ENCODE assay signal across 36 cellular contexts in genomic region chr1:147907786-147908509, GRCh38. TPM values are rescaled to one million over a fixed set of nuclear protein-coding genes. Genes with fewer than 3 reads are reported as not detected.
"Had no signal": no experiment of that assay in that cellular context is flagged by ENCODE, and none has a peak within 500 bp of the region (broad histone marks: within the 10 kb centered on the region; RNA-seq: fewer than 3 reads in every experiment).

No MANE protein-coding gene starts in this region.

- DNase-seq: activated B cell treated with CpG ODN at 0.5 μM for 24 hours; activated CD4-positive, alpha-beta memory T cell treated with anti-CD3 and anti-CD28 coated beads for 36 hours; activated CD4-positive, alpha-beta T cell treated with anti-CD3 and anti-CD28 coated beads for 4 hours; activated CD4-positive, alpha-beta T cell treated with anti-CD3 and anti-CD28 coated beads, Interleukin-2, amount 10 ng/mL, durations not matched to agents 24 days and 14 days; activated CD4-positive, alpha-beta T cell treated with anti-CD3 and anti-CD28 coated beads, Interleukin-2, amount 50 U/mL, for 1 hour; activated CD4-positive, alpha-beta T cell treated with anti-CD3 and anti-CD28 coated beads, Interleukin-2, amount 50 U/mL, for 4 hours; activated CD4-positive, CD25-positive, alpha-beta regulatory T cell treated with anti-CD3 and anti-CD28 coated beads, Interleukin-2, amount 50 U/mL, for 72 hours; activated CD8-positive, alpha-beta memory T cell treated with anti-CD3 and anti-CD28 coated beads, Interleukin-2, amount 50 U/mL, for 4 hours; activated CD8-positive, alpha-beta T cell treated with anti-CD3 and anti-CD28 coated beads for 36 hours; activated effector memory CD4-positive, alpha-beta T cell treated with anti-CD3 and anti-CD28 coated beads, Interleukin-2, amount 50 U/mL, for 16 hours; activated gamma-delta T cell treated with Interleukin-2 at 50 U/mL for 16 hours; activated naive CD4-positive, alpha-beta T cell; activated naive CD4-positive, alpha-beta T cell treated with anti-CD3 and anti-CD28 coated beads for 36 hours; activated naive CD4-positive, alpha-beta T cell treated with anti-CD3 and anti-CD28 coated beads, Interleukin-2, amount 50 U/mL, for 16 hours; activated naive CD8-positive, alpha-beta T cell treated with anti-CD3 and anti-CD28 coated beads for 36 hours; activated T-cell treated with anti-CD3 and anti-CD28 coated beads for 4 hours; activated T-cell treated with anti-CD3 and anti-CD28 coated beads, Interleukin-2, amount 50 U/mL, for 1 hour; activated T-cell treated with anti-CD3 and anti-CD28 coated beads, Interleukin-2, amount 50 U/mL, for 4 hours; activated T-cell treated with anti-CD3 and anti-CD28 coated beads, Interleukin-2, amount 50 U/mL, for 72 hours; adrenal gland; amniotic stem cell; aorta; body of pancreas; brain microvascular endothelial cell; central memory CD4-positive, alpha-beta T cell; T-helper 1 cell; T-helper 2 cell; T-helper 9 cell had no signal

- H3K36me3 ChIP-seq: adrenal gland, brain microvascular endothelial cell, breast epithelium had no signal

- H3K4me1 ChIP-seq: adrenal gland, body of pancreas, breast epithelium had no signal

- H3K27me3 ChIP-seq: adrenal gland, body of pancreas, brain microvascular endothelial cell, breast epithelium had no signal

- H3K9me3 ChIP-seq: adrenal gland, body of pancreas, breast epithelium had no signal

- ATAC-seq: activated CD8-positive, alpha-beta T cell treated with anti-CD3 and anti-CD28 coated beads for 36 hours; activated naive CD4-positive, alpha-beta T cell treated with anti-CD3 and anti-CD28 coated beads, Interleukin-2, amount 50 U/mL, for 72 hours; activated T-cell treated with anti-CD3 and anti-CD28 coated beads, Interleukin-2, amount 50 U/mL, for 4 hours; activated T-cell treated with anti-CD3 and anti-CD28 coated beads, Interleukin-2, amount 50 U/mL, for 72 hours; activated T-helper 17 cell treated with anti-CD3 and anti-CD28 coated beads, Interleukin-2, amount 50 U/mL, for 72 hours; body of pancreas had no signal

- H3K4me3 ChIP-seq: adrenal gland, body of pancreas, breast epithelium had no signal

- H3K27ac ChIP-seq: adrenal gland, body of pancreas, brain microvascular endothelial cell, breast epithelium, VCaP had no signal

RNA-seq across cellular contexts. Expression of gene GJA8, which starts 5.4 kb away (rescaled TPM):
- total RNA-seq: activated B cell treated with CpG ODN at 0.5 μM for 24 hours; activated CD4-positive, alpha-beta memory T cell treated with anti-CD3 and anti-CD28 coated beads for 36 hours; activated CD4-positive, alpha-beta T cell treated with anti-CD3 and anti-CD28 coated beads, Interleukin-2, amount 10 ng/mL, durations not matched to agents 24 days and 14 days; activated CD8-positive, alpha-beta memory T cell treated with anti-CD3 and anti-CD28 coated beads for 36 hours; activated CD8-positive, alpha-beta T cell treated with anti-CD3 and anti-CD28 coated beads for 36 hours; activated naive CD4-positive, alpha-beta T cell treated with anti-CD3 and anti-CD28 coated beads for 36 hours; activated naive CD4-positive, alpha-beta T cell treated with anti-CD3 and anti-CD28 coated beads, Interleukin-2, amount 50 U/mL, for 72 hours; activated naive CD8-positive, alpha-beta T cell treated with anti-CD3 and anti-CD28 coated beads for 36 hours; activated T-cell treated with anti-CD3 and anti-CD28 coated beads, Interleukin-2, amount 50 U/mL, for 4 hours; activated T-cell treated with anti-CD3 and anti-CD28 coated beads, Interleukin-2, amount 50 U/mL, for 72 hours; activated T-helper 1 cell treated with anti-CD3 and anti-CD28 coated beads, Interleukin-12 subunit alpha, Interleukin-12 subunit beta, Interleukin-2, Interleukin-4 antibody, amounts not matched to agents 30 ng/mL and 10 ng/mL and 1 ng/mL, durations not matched to agents 14 hours and 24 hours and 36 hours; activated T-helper 17 cell treated with anti-CD3 and anti-CD28 coated beads, Interleukin-2, amount 50 U/mL, for 72 hours; adrenal gland; aorta; astrocyte; body of pancreas; breast epithelium; cardiac septum had no signal
- polyA plus RNA-seq: adrenal gland, aorta had no signal
